In the genomic region with DNA sequence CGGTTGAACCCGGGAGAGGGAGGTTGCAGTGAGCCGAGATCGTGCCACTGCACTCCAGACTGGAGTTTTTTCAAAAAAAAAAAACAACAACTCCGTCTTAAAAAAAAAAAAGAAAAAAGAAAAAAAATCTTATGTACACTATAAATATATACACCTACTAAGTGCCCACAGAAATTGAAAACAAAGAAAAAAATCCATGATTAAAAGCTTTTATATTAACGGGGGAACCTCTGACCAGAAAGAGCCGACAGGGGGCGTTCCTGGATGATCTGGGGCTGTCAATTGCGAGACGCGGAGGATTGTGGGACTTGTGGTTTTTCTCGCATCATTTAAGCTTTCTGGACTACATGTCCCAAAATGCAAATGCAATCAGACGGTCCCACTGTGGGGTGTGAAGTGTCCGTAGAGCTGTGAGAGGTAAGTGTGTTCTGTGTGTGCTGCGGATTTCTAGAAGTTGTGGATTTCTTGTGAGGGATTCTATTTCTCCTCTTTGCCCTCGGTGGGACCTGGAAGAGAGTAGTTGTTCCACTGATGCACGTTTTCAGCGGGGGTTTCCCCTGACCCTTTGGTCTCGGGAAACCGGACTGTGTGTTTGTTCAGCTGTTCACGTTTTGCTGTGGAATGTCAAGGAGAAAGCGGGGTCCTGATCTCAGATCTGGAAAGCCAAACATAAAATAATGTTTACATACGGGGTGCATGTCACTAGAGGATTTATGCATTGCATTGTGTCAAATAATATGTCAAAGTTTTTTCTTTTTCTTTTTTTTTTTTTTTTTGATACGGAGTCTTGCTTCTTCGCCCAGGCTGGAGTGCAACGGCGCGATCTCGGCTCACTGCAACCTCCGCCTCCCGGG, we compare ENCODE assay signal across 8 cellular contexts. TPM values are rescaled to one million over a fixed set of nuclear protein-coding genes. Genes with fewer than 3 reads are reported as not detected.
DNase-seq lines count a peak whose midpoint lies in the region; ATAC-seq, FAIRE-seq and TF ChIP-seq lines count a peak whose summit lies in the region.

A gene with protein sequence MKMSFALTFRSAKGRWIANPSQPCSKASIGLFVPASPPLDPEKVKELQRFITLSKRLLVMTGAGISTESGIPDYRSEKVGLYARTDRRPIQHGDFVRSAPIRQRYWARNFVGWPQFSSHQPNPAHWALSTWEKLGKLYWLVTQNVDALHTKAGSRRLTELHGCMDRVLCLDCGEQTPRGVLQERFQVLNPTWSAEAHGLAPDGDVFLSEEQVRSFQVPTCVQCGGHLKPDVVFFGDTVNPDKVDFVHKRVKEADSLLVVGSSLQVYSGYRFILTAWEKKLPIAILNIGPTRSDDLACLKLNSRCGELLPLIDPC (plus strand): TSS at position 360 of the 854 bp plus-strand sequence. CDS start 1,241 bp downstream, outside the sequence.

- DNase-seq in NCI-H1417 (lab: John Stamatoyannopoulos, UW) = peak; percentile 95 to 98 (median 98)
- peak; percentile 85 to 95 for DNase-seq in SW 1271 (lab: John Stamatoyannopoulos, UW)
- DNase-seq in amniotic stem cell (lab: John Stamatoyannopoulos, UW) = peak; percentile 88
- peak; percentile 88 for DNase-seq in left ventricle myocardium inferior
- DNase-seq in prostate gland (ENCODE audit: low spot score) = peak; percentile 90
- peak; percentile 92 for DNase-seq in urothelium cell line (ENCODE audit: low spot score)

- ATAC-seq in HG02763 (IDR thresholded peaks at IDR 0.05; ENCODE audit: unreplicated experiment) = peak; percentile 89

- H3K36me3 ChIP-seq in left ventricle myocardium inferior (no peaks in the 10 kb centered on the region), prostate gland (no peaks in the 10 kb centered on the region)

- peak; percentile 72 for TF ChIP-seq CTCF in GM12874 (IDR thresholded peaks at IDR 0.05; ENCODE audit: insufficient read depth, low read depth, low read length)
- peak; percentile 82 for TF ChIP-seq CTCF in left ventricle myocardium inferior (IDR thresholded peaks at IDR 0.05; ENCODE audit: borderline replicate concordance)
- TF ChIP-seq CTCF in prostate gland (IDR thresholded peaks at IDR 0.05) = peak; percentile 34 to 85 (median 79)

- no peaks in the 10 kb centered on the region for H3K27me3 ChIP-seq in left ventricle myocardium inferior (ENCODE audit: low read depth)
- H3K27me3 ChIP-seq in prostate gland (replicated peaks; ENCODE audit: insufficient read depth) = no peaks in the 10 kb centered on the region

- intact Hi-C loops in left ventricle myocardium inferior (cut with micrococcal nuclease) = no loop called here
- intact Hi-C loops in prostate gland (cut with DNase I) = no loop called here

- TF ChIP-seq POLR2A in prostate gland (IDR thresholded peaks at IDR 0.05) = peak; percentile 33

- FAIRE-seq in urothelium cell line (lab: Jason Lieb, UNC) = no peak

- H3K9me3 ChIP-seq in left ventricle myocardium inferior (replicated peaks) (no peaks in the 10 kb centered on the region), prostate gland (no peaks in the 10 kb centered on the region)

- H3K4me1 ChIP-seq in left ventricle myocardium inferior (peaks cover 11% of the 10 kb centered on the region), prostate gland (replicated peaks) (no peaks in the 10 kb centered on the region)

- H3K4me3 ChIP-seq in left ventricle myocardium inferior (peak within 1 kb of the TSS; percentile 75), prostate gland (peak within 1 kb of the TSS; percentile 53 to 62)

- WGBS in prostate gland = 7% methylated on average over 31 of the region's 31 CpGs

- H3K27ac ChIP-seq in left ventricle myocardium inferior (replicated peaks) = peak within 1 kb of the TSS; percentile 88
- H3K27ac ChIP-seq in prostate gland = peak within 1 kb of the TSS; percentile 69 to 70

RNA-seq across cellular contexts. Expression of the gene that starts here (rescaled TPM):
- total RNA-seq in left ventricle myocardium inferior (6.5 TPM), prostate gland (1 to 10 TPM in 1 of 2 donors, under 1 TPM in 1; 0.96 to 2.2 TPM)

Comparison
In these comparisons a context has a peak if more than half of its experiments do, and no peak if none do; other contexts are left out.
1. Peak in every context shown above with its lines: DNase-seq, ATAC-seq, H3K4me3 ChIP-seq and H3K27ac ChIP-seq.